10 cellular contexts compared by ENCODE assay signal in genomic region chr9:136411358-136411757, GRCh38. TPM values are rescaled to one million over a fixed set of nuclear protein-coding genes. Genes with fewer than 3 reads are reported as not detected.
DNase-seq lines count a peak whose midpoint lies in the region; ATAC-seq, FAIRE-seq and TF ChIP-seq lines count a peak whose summit lies in the region.
"Had no signal": no experiment of that assay in that cellular context is flagged by ENCODE, and none has a peak within 500 bp of the region (broad histone marks: within the 10 kb centered on the region; RNA-seq: fewer than 3 reads in every experiment).

No MANE protein-coding gene starts in this region.

- no peak overlapping the region for H3K27ac ChIP-seq in colonic mucosa
- H3K27ac ChIP-seq in naive thymus-derived CD4-positive, alpha-beta T cell (ENCODE audit: low read depth, low read length): peak overlapping the region; percentile 97

- H3K4me1 ChIP-seq in colonic mucosa: peaks cover 16% of the 10 kb centered on the region
- H3K4me1 ChIP-seq in naive thymus-derived CD4-positive, alpha-beta T cell (ENCODE audit: control insufficient read depth in 2 of 2, insufficient read depth in 2 of 2, low read length in 2 of 2): peaks cover 15 to 26% of the 10 kb centered on the region in 2 donors

- POLR2A ChIA-PET in AG04449 (lab: Yijun Ruan, JAX): interaction anchor here (0.6 to 1.0 kb wide), 2 partner anchors 23 to 38 kb away, joined by 3 to 4 read pairs; no protein-coding TSS in a partner anchor
- POLR2A ChIA-PET in naive thymus-derived CD4-positive, alpha-beta T cell (lab: Charles Lee): interaction anchor here (1.0 to 2.3 kb wide), 4 partner anchors 13 to 47 kb away, joined by 3 to 6 read pairs (median 4); no protein-coding TSS in a partner anchor

- no peaks in the 10 kb centered on the region for H3K9me3 Mint-ChIP-seq in naive thymus-derived CD4-positive, alpha-beta T cell

- peaks cover 32 to 54% (median 42%) of the 10 kb centered on the region in 7 donors for H3K4me1 Mint-ChIP-seq in naive thymus-derived CD4-positive, alpha-beta T cell

- no peaks in the 10 kb centered on the region for H3K9me3 ChIP-seq in colonic mucosa
- H3K9me3 ChIP-seq in naive thymus-derived CD4-positive, alpha-beta T cell (ENCODE audit: control insufficient read depth in 2 of 3, low read length in 3 of 3): no peaks in the 10 kb centered on the region

- DNase-seq in AG04449 (ENCODE audit: low read depth, low spot score) (no peak), colonic mucosa (no peak), H54 (ENCODE audit: insufficient read length, low spot score) (no peak), activated gamma-delta T cell (lab: John Stamatoyannopoulos, UW) (no peak)
- no peak for DNase-seq in Jurkat, Clone E6-1 (ENCODE audit: low read depth, low spot score)
- no peak for DNase-seq in naive thymus-derived CD4-positive, alpha-beta T cell
- DNase-seq: NCI-H1092 had no signal

- H3K36me3 Mint-ChIP-seq in naive thymus-derived CD4-positive, alpha-beta T cell: peaks cover 8 to 31% (median 11%) of the 10 kb centered on the region in 5 donors

- peak overlapping the region; percentile 83 to 93 (median 88) for H3K4me3 Mint-ChIP-seq in naive thymus-derived CD4-positive, alpha-beta T cell

- intact Hi-C loops in colonic mucosa (cut with DNase I): loop anchor here (5.0 kb wide), 1 partner anchor 71 kb away; the partner anchor contains the start of gene SEC16A
- intact Hi-C loops in naive thymus-derived CD4-positive, alpha-beta T cell (cut with micrococcal nuclease): loop anchor here (2.0 to 5.0 kb wide), 5 partner anchors 27 to 831 kb away; partner anchors contain the start of genes INPP5E (in 1 of the 2), MAN1B1 (in 1 of the 2), SEC16A (in 1 of the 2) and TUBB4B (in 1 of the 2)

- H3K27me3 ChIP-seq in colonic mucosa: no peaks in the 10 kb centered on the region
- H3K27me3 ChIP-seq in naive thymus-derived CD4-positive, alpha-beta T cell (ENCODE audit: control insufficient read depth in 2 of 2, insufficient read depth in 2 of 2, low read length in 2 of 2): no peaks in the 10 kb centered on the region

- no peaks in the 10 kb centered on the region for H3K27me3 Mint-ChIP-seq in naive thymus-derived CD4-positive, alpha-beta T cell

- peak overlapping the region; percentile 78 to 95 (median 89) for H3K27ac Mint-ChIP-seq in naive thymus-derived CD4-positive, alpha-beta T cell

- H3K9ac ChIP-seq in colonic mucosa (ENCODE audit: low read depth in 2 of 2, low read length in 2 of 2): peak overlapping the region; percentile 82 to 94

- TF ChIP-seq CTCF in AG04449 (IDR thresholded peaks at IDR 0.05; ENCODE audit: insufficient read depth, low read length, missing control alignments): no peak
- TF ChIP-seq CTCF in colonic mucosa (IDR thresholded peaks at IDR 0.05): no peak

- no peak for FAIRE-seq in H54 (lab: Jason Lieb, UNC)
- FAIRE-seq: endometrium had no signal

- TF ChIP-seq POLR2A in H54 (IDR thresholded peaks at IDR 0.05; ENCODE audit: low read depth, low read length): no peak

- no peak for ATAC-seq in naive thymus-derived CD4-positive, alpha-beta T cell
- ATAC-seq in GM21360 (IDR thresholded peaks at IDR 0.05; ENCODE audit: unreplicated experiment) (no peak), HG02973 (IDR thresholded peaks at IDR 0.05; ENCODE audit: unreplicated experiment) (no peak)

- CTCF ChIA-PET in AG04449 (lab: Yijun Ruan, JAX): interaction anchor here (0.8 to 4.3 kb wide), 6 partner anchors 10 to 98 kb away, joined by 3 to 35 read pairs (median 4); partner anchors contain the start of genes DNLZ and SNAPC4
- CTCF ChIA-PET in naive thymus-derived CD4-positive, alpha-beta T cell (lab: Charles Lee): no interaction called here

- peaks cover 10% of the 10 kb centered on the region for H3K36me3 ChIP-seq in colonic mucosa
- H3K36me3 ChIP-seq in naive thymus-derived CD4-positive, alpha-beta T cell (ENCODE audit: control insufficient read depth in 2 of 3, insufficient read depth in 3 of 3, low read length in 3 of 3): peaks cover 4 to 60% (median 13%) of the 10 kb centered on the region in 3 experiments

- H3K4me3 ChIP-seq in AG04449 (ENCODE audit: low read depth, low read length) (peak overlapping the region; percentile 95), colonic mucosa (peak overlapping the region; percentile 90)
- peak overlapping the region; percentile 93 for H3K4me3 ChIP-seq in Jurkat, Clone E6-1 (ENCODE audit: low read length)
- H3K4me3 ChIP-seq in naive thymus-derived CD4-positive, alpha-beta T cell (ENCODE audit: low read length): peak overlapping the region; percentile 96

RNA-seq across cellular contexts. Expression of gene PMPCA, which starts 0.9 kb away (rescaled TPM):
- polyA plus RNA-seq in Jurkat, Clone E6-1 (2012; ENCODE audit: insufficient read depth, insufficient read length): 95.9 TPM
- 10 to 100 TPM; 56.1 to 60.9 TPM for total RNA-seq in colonic mucosa
- total RNA-seq in naive thymus-derived CD4-positive, alpha-beta T cell: 10 to 100 TPM; 60.5 to 86.3 (median 71.6) TPM
- polyA plus RNA-seq in naive thymus-derived CD4-positive, alpha-beta T cell: 10 to 100 TPM; 32.2 to 47.9 TPM

RNA-seq across cellular contexts. Expression of gene ENTR1, which starts 0.9 kb away (rescaled TPM):
- 112 TPM for polyA plus RNA-seq in Jurkat, Clone E6-1 (2012; ENCODE audit: insufficient read depth, insufficient read length)
- 10 to 100 TPM; 24.5 to 48.4 TPM for total RNA-seq in colonic mucosa
- 10 to 100 TPM; 56.3 to 89.0 (median 66.6) TPM for total RNA-seq in naive thymus-derived CD4-positive, alpha-beta T cell
- 10 to 100 TPM in 1 of 2 donors, 1 to 10 TPM in 1; 9.2 to 14.4 TPM for polyA plus RNA-seq in naive thymus-derived CD4-positive, alpha-beta T cell

RNA-seq across cellular contexts. Expression of gene SNAPC4, which starts 11.4 kb away (rescaled TPM):
- polyA plus RNA-seq in Jurkat, Clone E6-1 (2012; ENCODE audit: insufficient read depth, insufficient read length): 11.2 TPM
- total RNA-seq in colonic mucosa: 1 to 10 TPM; 6.0 to 9.7 TPM
- total RNA-seq in naive thymus-derived CD4-positive, alpha-beta T cell: 10 to 100 TPM; 10.0 to 16.3 (median 12.8) TPM
- polyA plus RNA-seq in naive thymus-derived CD4-positive, alpha-beta T cell: 1 to 10 TPM; 1.2 to 2.7 TPM

RNA-seq across cellular contexts. Expression of gene INPP5E, which starts 28.3 kb away (rescaled TPM):
- 18.1 TPM for polyA plus RNA-seq in Jurkat, Clone E6-1 (2012; ENCODE audit: insufficient read depth, insufficient read length)
- 10 to 100 TPM in 1 of 2 donors, 1 to 10 TPM in 1; 8.3 to 12.1 TPM for total RNA-seq in colonic mucosa
- total RNA-seq in naive thymus-derived CD4-positive, alpha-beta T cell: 10 to 100 TPM; 15.7 to 23.8 (median 22.6) TPM
- 1 to 10 TPM; 2.3 to 4.3 TPM for polyA plus RNA-seq in naive thymus-derived CD4-positive, alpha-beta T cell

RNA-seq across cellular contexts. Expression of gene CARD9, which starts 37.9 kb away (rescaled TPM):
- 0.28 TPM for polyA plus RNA-seq in Jurkat, Clone E6-1 (2012; ENCODE audit: insufficient read depth, insufficient read length)
- 1 to 10 TPM; 1.2 to 1.7 TPM for total RNA-seq in colonic mucosa
- total RNA-seq in naive thymus-derived CD4-positive, alpha-beta T cell: 10 to 100 TPM in 1 of 5 experiments, 1 to 10 TPM in 4; 1.1 to 19.9 (median 1.4) TPM
- under 1 TPM; 0.10 to 0.18 TPM for polyA plus RNA-seq in naive thymus-derived CD4-positive, alpha-beta T cell
